Comparison of ENCODE assay signal across 8 cellular contexts in the genomic region with DNA sequence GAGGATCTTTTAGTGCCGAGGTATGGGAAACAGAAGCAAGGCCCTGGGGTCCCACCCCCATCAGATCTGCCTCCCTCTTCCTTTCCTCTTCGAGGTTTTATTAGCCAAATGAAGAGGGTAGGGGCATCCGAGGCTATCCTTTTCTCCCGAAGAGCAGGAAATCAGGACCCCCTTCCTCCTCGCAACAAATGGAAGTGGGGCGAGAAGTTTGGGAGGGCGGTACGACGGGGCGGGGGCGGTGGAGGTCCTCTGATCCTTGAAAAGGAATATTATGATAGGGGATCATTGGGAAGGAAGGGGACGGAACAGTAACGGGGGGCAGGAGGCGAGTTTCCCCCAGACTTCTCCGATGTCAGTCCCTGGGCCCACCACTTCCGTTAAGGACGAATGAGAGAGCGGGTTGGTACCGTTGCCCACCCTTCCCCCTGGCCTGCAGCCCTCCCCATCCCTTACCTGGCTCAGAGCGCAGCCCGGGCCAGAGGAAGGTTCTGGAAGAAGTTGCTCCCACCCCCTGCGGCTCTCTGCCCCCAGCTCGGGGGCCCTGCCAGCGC. TPM values are rescaled to one million over a fixed set of nuclear protein-coding genes. Genes with fewer than 3 reads are reported as not detected.
DNase-seq lines count a peak whose midpoint lies in the region; TF ChIP-seq lines count a peak whose summit lies in the region.

No MANE protein-coding gene starts in this region.

- H3K9ac ChIP-seq in ES-I3 (ENCODE audit: low read depth, low read length) (peak overlapping the region; percentile 72; the same call in 1 of the 2 replicates), OCI-LY3 (ENCODE audit: low read length) (no peak overlapping the region)

- no peak overlapping the region for H2AFZ ChIP-seq in OCI-LY3 (ENCODE audit: low read depth, low read length)

- intact Hi-C loops in prostate gland (cut with DNase I) = no loop called here

- H3K27ac ChIP-seq in OCI-LY3 (ENCODE audit: low read length) = no peak overlapping the region
- H3K27ac ChIP-seq in esophagus (ENCODE audit: low read depth in 2 of 2, low read length in 1 of 2) = no peak overlapping the region
- H3K27ac ChIP-seq in prostate gland = no peak overlapping the region

- H3K9me3 ChIP-seq in ES-I3 (ENCODE audit: control insufficient read depth, insufficient read depth, low read length) (no peaks in the 10 kb centered on the region), OCI-LY3 (ENCODE audit: insufficient read depth, low read length) (no peaks in the 10 kb centered on the region), esophagus (ENCODE audit: control insufficient read depth in 2 of 2, insufficient read depth in 1 of 2, low read depth in 1 of 2, low read length in 1 of 2) (no peaks in the 10 kb centered on the region), prostate gland (no peaks in the 10 kb centered on the region)

- H3K27me3 ChIP-seq in OCI-LY3 (ENCODE audit: low read depth, low read length) = no peaks in the 10 kb centered on the region
- H3K27me3 ChIP-seq in esophagus (ENCODE audit: control insufficient read depth in 1 of 2, insufficient read depth in 2 of 2, low read length in 2 of 2) = no peaks in the 10 kb centered on the region
- no peaks in the 10 kb centered on the region for H3K27me3 ChIP-seq in prostate gland (replicated peaks; ENCODE audit: insufficient read depth)

- DNase-seq in prostate gland (ENCODE audit: low spot score) (no peak), DMS53 (lab: John Stamatoyannopoulos, UW) (no peak), HEK293T (ENCODE audit: extremely low spot score) (no peak), NOMO-1 treated with dmso at 0.1 percent for 144 hours (lab: John Stamatoyannopoulos, UW; ENCODE audit: unreplicated experiment) (no peak), NCI-H2029 (lab: John Stamatoyannopoulos, UW) (no peak)

- H3K4me3 ChIP-seq in OCI-LY3 (ENCODE audit: low read length) (peak overlapping the region; percentile 69), esophagus (ENCODE audit: low read depth in 1 of 2, low read length in 2 of 2) (peak overlapping the region; percentile 6 to 44), prostate gland (peak overlapping the region; percentile 28 to 35)

- H3K79me2 ChIP-seq in OCI-LY3 (ENCODE audit: low read length) = no peaks in the 10 kb centered on the region

- H4K20me1 ChIP-seq in OCI-LY3 (ENCODE audit: insufficient read depth, low read length) = no peaks in the 10 kb centered on the region

- no peak for TF ChIP-seq CTCF in OCI-LY3 (IDR thresholded peaks at IDR 0.05; ENCODE audit: low read depth, low read length)
- no peak for TF ChIP-seq CTCF in prostate gland (IDR thresholded peaks at IDR 0.05)

- peaks cover 50% of the 10 kb centered on the region for H3K4me1 ChIP-seq in ES-I3 (ENCODE audit: insufficient read depth, low read length)
- H3K4me1 ChIP-seq in OCI-LY3 (ENCODE audit: low read length) = peaks cover 22% of the 10 kb centered on the region
- H3K4me1 ChIP-seq in esophagus (ENCODE audit: control insufficient read depth in 2 of 2, insufficient read depth in 2 of 2, low read length in 1 of 2) = peaks cover 7 to 8% of the 10 kb centered on the region in 2 donors
- no peaks in the 10 kb centered on the region for H3K4me1 ChIP-seq in prostate gland (replicated peaks)

- H3K4me2 ChIP-seq in OCI-LY3 (ENCODE audit: low read length) = peak overlapping the region; percentile 52

- POLR2A ChIA-PET in HEK293T (lab: Yijun Ruan, JAX) = interaction anchor here (1.0 to 1.4 kb wide), 5 partner anchors 8 to 361 kb away, joined by 3 to 4 read pairs (median 3); a partner anchor contains a TSS

- CTCF ChIA-PET in HEK293T (lab: Yijun Ruan, JAX) = interaction anchor here (0.5 to 3.0 kb wide), 3 partner anchors 16 to 41 kb away, joined by 3 to 8 read pairs (median 6); no protein-coding TSS in a partner anchor

- no peaks in the 10 kb centered on the region for H3K36me3 ChIP-seq in ES-I3 (ENCODE audit: insufficient read depth, low read length)
- H3K36me3 ChIP-seq in OCI-LY3 (replicated peaks; ENCODE audit: low read depth, low read length) = no peaks in the 10 kb centered on the region
- no peaks in the 10 kb centered on the region for H3K36me3 ChIP-seq in esophagus (ENCODE audit: control insufficient read depth in 2 of 2, insufficient read depth in 2 of 2, low read length in 1 of 2)
- no peaks in the 10 kb centered on the region for H3K36me3 ChIP-seq in prostate gland

- 5 to 6% methylated on average over 17 to 24 of the region's 24 CpGs for WGBS in esophagus, 2 donors
- WGBS in prostate gland = 15% methylated on average over 24 of the region's 24 CpGs

- no peak for TF ChIP-seq POLR2A in prostate gland (IDR thresholded peaks at IDR 0.05)

TF ChIP-seq in HEK293T, 16 proteins besides CTCF, POLR2A, EP300 and RAD21:
- no peak for TF ChIP-seq HDGF (IDR thresholded peaks at IDR 0.05; ENCODE audit: borderline replicate concordance)
- no peak for TF ChIP-seq SP1 (IDR thresholded peaks at IDR 0.05)
- no peak for TF ChIP-seq CTBP1 (IDR thresholded peaks at IDR 0.05; ENCODE audit: borderline replicate concordance)
- TF ChIP-seq FOXA1 (IDR thresholded peaks at IDR 0.05) = no peak
- no peak for TF ChIP-seq NFRKB (IDR thresholded peaks at IDR 0.05)
- no peak for TF ChIP-seq TARDBP (IDR thresholded peaks at IDR 0.05)
- TF ChIP-seq FOXK2 (IDR thresholded peaks at IDR 0.05) = no peak
- no peak for TF ChIP-seq BHLHE40 (IDR thresholded peaks at IDR 0.05; ENCODE audit: borderline replicate concordance)
- TF ChIP-seq ARNT (IDR thresholded peaks at IDR 0.05) = no peak
- TF ChIP-seq, protein P1, sequence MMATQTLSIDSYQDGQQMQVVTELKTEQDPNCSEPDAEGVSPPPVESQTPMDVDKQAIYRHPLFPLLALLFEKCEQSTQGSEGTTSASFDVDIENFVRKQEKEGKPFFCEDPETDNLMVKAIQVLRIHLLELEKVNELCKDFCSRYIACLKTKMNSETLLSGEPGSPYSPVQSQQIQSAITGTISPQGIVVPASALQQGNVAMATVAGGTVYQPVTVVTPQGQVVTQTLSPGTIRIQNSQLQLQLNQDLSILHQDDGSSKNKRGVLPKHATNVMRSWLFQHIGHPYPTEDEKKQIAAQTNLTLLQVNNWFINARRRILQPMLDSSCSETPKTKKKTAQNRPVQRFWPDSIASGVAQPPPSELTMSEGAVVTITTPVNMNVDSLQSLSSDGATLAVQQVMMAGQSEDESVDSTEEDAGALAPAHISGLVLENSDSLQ (IDR thresholded peaks at IDR 0.05) = no peak
TF ChIP-seq in HEK293T: peak in this region for 0.

RNA-seq across cellular contexts. Expression of a gene that starts 0.3 kb away (rescaled TPM):
- under 1 TPM; 0.33 to 0.56 TPM for polyA plus RNA-seq in esophagus
- total RNA-seq in prostate gland = 10 to 100 TPM in 1 of 2 donors, under 1 TPM in 1; 0.55 to 11.2 TPM

RNA-seq across cellular contexts. Expression of a gene that starts 37.1 kb away (rescaled TPM):
- polyA plus RNA-seq in esophagus = 10 to 100 TPM; 57.0 to 77.2 TPM
- 100 to 1,000 TPM; 136 to 159 TPM for total RNA-seq in prostate gland
